Comparison of ENCODE assay signal across 22 cellular contexts in genomic region chr15:69659454-69660050, GRCh38.
A peak's percentile ranks its signal among the peaks of the same experiment; 100 is the strongest.
DNase-seq lines count a peak whose midpoint lies in the region; TF ChIP-seq lines count a peak whose summit lies in the region.
"Had no signal": no experiment of that assay in that cellular context is flagged by ENCODE, and none has a peak within 500 bp of the region (broad histone marks: within the 10 kb centered on the region; RNA-seq: fewer than 3 reads in every experiment).

No MANE protein-coding gene starts in this region.

- no peak overlapping the region for H3K4me3 ChIP-seq in PC-9

- no peak overlapping the region for H2AFZ ChIP-seq in PC-9

- H3K27ac ChIP-seq in PC-9, result peak overlapping the region; percentile 86

- H3F3A ChIP-seq in PC-9 (ENCODE audit: insufficient read depth, low read depth), result peaks cover 26% of the 10 kb centered on the region

- TF ChIP-seq CTCF in PC-9 (conservative IDR thresholded peaks at IDR 0.05) (no peak), type B pancreatic cell (conservative IDR thresholded peaks at IDR 0.05) (no peak)

- peaks cover 2% of the 10 kb centered on the region for H3K4me1 Mint-ChIP-seq in type B pancreatic cell (ENCODE audit: unreplicated experiment)
- H3K4me1 Mint-ChIP-seq: H9 had no signal

- H3K9me3 ChIP-seq in PC-9 (ENCODE audit: insufficient read depth, low read depth), result no peaks in the 10 kb centered on the region

- no peaks in the 10 kb centered on the region for H3K79me2 ChIP-seq in PC-9 (ENCODE audit: low read depth)

- no peaks in the 10 kb centered on the region for H4K20me1 ChIP-seq in PC-9 (ENCODE audit: insufficient read depth)

- intact Hi-C loops in PC-9 (cut with micrococcal nuclease; ENCODE audit: unreplicated experiment), result no loop called here

- DNase-seq in activated CD8-positive, alpha-beta memory T cell treated with anti-CD3 and anti-CD28 coated beads, Interleukin-2, amount 50 U/mL, for 48 hours, result peak; percentile 20
- no peak for DNase-seq in activated CD8-positive, alpha-beta memory T cell treated with anti-CD3 and anti-CD28 coated beads, Interleukin-2, amount 50 U/mL, for 4 hours
- DNase-seq in PC-9, result peak; percentile 65 to 94
- peak; percentile 23 for DNase-seq in ecto neural progenitor cell (ENCODE audit: low spot score)
- peak; percentile 44 for DNase-seq in type B pancreatic cell (ENCODE audit: extremely low spot score, unreplicated experiment)
- DNase-seq in iPS-NIHi7 (ENCODE audit: extremely low spot score), result no peak
- DNase-seq in GOT3 (lab: John Stamatoyannopoulos, UW), result no peak
- DNase-seq in GF-D8 (lab: John Stamatoyannopoulos, UW), result no peak
- DNase-seq: 8988T, AML-193, C1 segment of cervical spinal cord, DMS153, H9, KG1, NCI-H1105, NCI-H146, NCI-H2029 treated with DMSO at 0.1 percent for 48 hours, NCI-H524 treated with DMSO at 0.1 percent for 48 hours, OCI-M1, RPMI8226, SHP77 had no signal

- no peak overlapping the region for H3K4me3 Mint-ChIP-seq in type B pancreatic cell
- H3K4me3 Mint-ChIP-seq: CD8-positive, alpha-beta T cell; H9 had no signal

- no peaks in the 10 kb centered on the region for H3K9me3 Mint-ChIP-seq in type B pancreatic cell
- H3K9me3 Mint-ChIP-seq: CD8-positive, alpha-beta T cell; H9 had no signal

- H3K36me3 Mint-ChIP-seq in type B pancreatic cell, result no peaks in the 10 kb centered on the region
- H3K36me3 Mint-ChIP-seq: CD8-positive, alpha-beta T cell had no signal

- peak overlapping the region; percentile 59 for H3K4me2 ChIP-seq in PC-9

- BruUV-seq in PC-9 (replicated peaks; lab: Mats Ljungman, UMichigan), result no TSS peak

- H3K27me3 Mint-ChIP-seq in type B pancreatic cell, result peaks cover 39% of the 10 kb centered on the region

- peaks cover 52% of the 10 kb centered on the region for H3K4me1 ChIP-seq in PC-9 (replicated peaks; ENCODE audit: insufficient read depth)

- H3K27ac Mint-ChIP-seq in type B pancreatic cell, result no peak overlapping the region
- H3K27ac Mint-ChIP-seq: CD8-positive, alpha-beta T cell; H9 had no signal

- POLR2A ChIA-PET in PC-9 (lab: Charles Lee; ENCODE audit: unreplicated experiment), result interaction anchor here (0.6 kb wide), 1 partner anchor 72 kb away, joined by 3 read pairs; no protein-coding TSS in a partner anchor

- H3K36me3 ChIP-seq in PC-9 (ENCODE audit: low read depth), result no peaks in the 10 kb centered on the region

- CTCF ChIA-PET in PC-9 (lab: Charles Lee), result no interaction called here

- no peaks in the 10 kb centered on the region for H3K27me3 ChIP-seq in PC-9 (ENCODE audit: insufficient read depth, low read depth)

- H3K9me2 ChIP-seq in PC-9 (ENCODE audit: insufficient read depth), result no peaks in the 10 kb centered on the region

Comparison
In these comparisons a context has a peak if more than half of its experiments do, and no peak if none do; other contexts are left out.
1. DNase-seq: peak in activated CD8-positive, alpha-beta memory T cell treated with anti-CD3 and anti-CD28 coated beads, Interleukin-2, amount 50 U/mL, for 48 hours (single experiment), PC-9 (2 of 2), ecto neural progenitor cell (single experiment) and type B pancreatic cell (single experiment); none in activated CD8-positive, alpha-beta memory T cell treated with anti-CD3 and anti-CD28 coated beads, Interleukin-2, amount 50 U/mL, for 4 hours (single experiment), iPS-NIHi7 (single experiment), GOT3 (single experiment) and GF-D8 (single experiment).